Comparison of ENCODE assay signal across 19 cellular contexts in the genomic region with DNA sequence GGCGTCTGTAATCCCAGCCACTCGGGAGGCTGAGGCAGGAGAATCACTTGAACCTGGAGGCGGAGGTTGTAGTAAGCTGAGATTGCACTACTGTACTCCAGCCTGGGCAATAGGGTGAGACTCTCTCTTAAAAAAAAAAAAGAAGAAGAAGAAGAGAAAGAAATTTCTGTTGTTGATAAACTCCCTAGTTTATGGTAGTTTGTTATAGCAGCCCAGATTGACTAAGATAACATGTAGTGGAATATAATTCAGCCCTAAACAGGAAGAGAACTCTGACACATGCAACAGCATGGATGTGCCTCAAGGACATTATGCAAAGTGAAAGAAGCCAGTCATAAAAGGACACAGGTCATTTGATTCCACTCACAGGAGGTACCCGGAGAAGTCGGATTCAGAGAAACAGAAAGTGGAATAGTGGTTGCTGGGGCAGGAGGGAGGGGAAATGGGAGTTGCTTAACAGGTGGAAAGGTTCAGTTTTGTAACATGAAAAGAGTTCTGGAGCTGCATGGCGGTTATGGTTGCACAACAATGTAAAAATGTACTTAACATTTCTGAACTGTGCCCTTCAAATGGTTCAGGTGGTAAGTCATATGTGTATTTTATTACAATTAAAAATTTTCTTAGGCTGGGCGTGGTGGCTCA. TPM values are rescaled to one million over a fixed set of nuclear protein-coding genes. Genes with fewer than 3 reads are reported as not detected.
DNase-seq lines count a peak whose midpoint lies in the region; ATAC-seq and TF ChIP-seq lines count a peak whose summit lies in the region.
"Had no signal": no experiment of that assay in that cellular context is flagged by ENCODE, and none has a peak within 500 bp of the region (broad histone marks: within the 10 kb centered on the region; RNA-seq: fewer than 3 reads in every experiment).

No MANE protein-coding gene starts in this region.

- intact Hi-C loops in CD4-positive, alpha-beta T cell (cut with DNase I, micrococcal nuclease), result no loop called here

- peaks cover 41 to 84% (median 70%) of the 10 kb centered on the region in 3 donors for H3K4me1 Mint-ChIP-seq in naive B cell
- H3K4me1 Mint-ChIP-seq in CD4-positive, alpha-beta T cell (ENCODE audit: low read depth), result peaks cover 18% of the 10 kb centered on the region

- TF ChIP-seq CTCF in HEK293 (tag by site-specific recombination; IDR thresholded peaks at IDR 0.05) (no peak), choroid plexus epithelial cell (conservative IDR thresholded peaks at IDR 0.05; ENCODE audit: low read depth, low read length) (no peak), tibial nerve (IDR thresholded peaks at IDR 0.05) (no peak)
- TF ChIP-seq CTCF in CD4-positive, alpha-beta T cell (IDR thresholded peaks at IDR 0.05), result no peak

- no peak for TF ChIP-seq EP300 in tibial nerve (IDR thresholded peaks at IDR 0.05)

- H3K4me3 ChIP-seq in HEK293 (ENCODE audit: low read depth, low read length) (no peak overlapping the region), choroid plexus epithelial cell (ENCODE audit: low read depth, low read length) (no peak overlapping the region), tibial nerve (no peak overlapping the region)
- H3K4me3 ChIP-seq: gastrocnemius medialis, psoas muscle, thoracic aorta had no signal

- peaks cover 0 to 3% (median 0%) of the 10 kb centered on the region in 7 donors for H3K9me3 Mint-ChIP-seq in naive B cell
- H3K9me3 Mint-ChIP-seq in CD4-positive, alpha-beta T cell, result no peaks in the 10 kb centered on the region

- no peak overlapping the region for H3K27ac ChIP-seq in HEK293 (ENCODE audit: extremely low read depth, low read depth, low read length)
- H3K27ac ChIP-seq in CD4-positive, alpha-beta T cell (ENCODE audit: low read depth, low read length), result no peak overlapping the region
- no peak overlapping the region for H3K27ac ChIP-seq in tibial nerve
- H3K27ac ChIP-seq: gastrocnemius medialis, psoas muscle, thoracic aorta had no signal

- WGBS in tibial nerve, 2 donors, result 76 to 84% methylated on average over 7 of the region's 7 CpGs

- H3K4me1 ChIP-seq in HEK293 (ENCODE audit: control insufficient read depth, insufficient read depth, low read length) (0 out of 2 replicates have a peak, but pooled peaks cover 2% of the 10 kb centered on the region), tibial nerve (peaks cover 0 to 5% (median 2%) of the 10 kb centered on the region in 4 donors)
- H3K4me1 ChIP-seq: gastrocnemius medialis, psoas muscle had no signal

- DNase-seq in NOMO-1 treated with dmso at 0.1 percent for 144 hours (lab: John Stamatoyannopoulos, UW; ENCODE audit: unreplicated experiment) (peak; percentile 93), choroid plexus epithelial cell (ENCODE audit: low read depth) (peak; percentile 56), naive B cell (no peak), tibial nerve (ENCODE audit: low spot score in 2 of 2) (no peak)
- DNase-seq in effector CD8-positive, alpha-beta T cell (lab: John Stamatoyannopoulos, UW), result no peak
- no peak for DNase-seq in CD4-positive, alpha-beta T cell
- DNase-seq: activated gamma-delta T cell treated with Interleukin-2 at 50 U/mL for 16 hours, gastrocnemius medialis, NCI-H1436 treated with DMSO at 0.1 percent for 48 hours, psoas muscle, T1000 had no signal

- H3K36me3 ChIP-seq in HEK293 (ENCODE audit: control insufficient read depth in 2 of 2, insufficient read depth in 1 of 2, low read length in 2 of 2) (no peaks in the 10 kb centered on the region), tibial nerve (no peaks in the 10 kb centered on the region)
- H3K36me3 ChIP-seq: gastrocnemius medialis, thoracic aorta had no signal

- no peak for TF ChIP-seq POLR2A in tibial nerve (IDR thresholded peaks at IDR 0.05)

- peak overlapping the region in 6 of 8 donors; percentile 35 to 86 (median 61) for H3K4me3 Mint-ChIP-seq in naive B cell
- H3K4me3 Mint-ChIP-seq in CD4-positive, alpha-beta T cell, result no peak overlapping the region
- H3K4me3 Mint-ChIP-seq: brain had no signal

- POLR2A ChIA-PET in HEK293 (lab: Yijun Ruan, JAX), result no interaction called here
- POLR2A ChIA-PET in CD4-positive, alpha-beta T cell (lab: Charles Lee), result no interaction called here

- no peaks in the 10 kb centered on the region for H3K27me3 Mint-ChIP-seq in naive B cell
- H3K27me3 Mint-ChIP-seq in CD4-positive, alpha-beta T cell, result no peaks in the 10 kb centered on the region
- H3K27me3 Mint-ChIP-seq: brain had no signal

- H3K9me3 ChIP-seq in HEK293 (ENCODE audit: control insufficient read depth, insufficient read depth, low read depth, low read length), result no peaks in the 10 kb centered on the region
- no peaks in the 10 kb centered on the region for H3K9me3 ChIP-seq in CD4-positive, alpha-beta T cell (ENCODE audit: control insufficient read depth, low read length)
- H3K9me3 ChIP-seq in tibial nerve, result no peaks in the 10 kb centered on the region
- H3K9me3 ChIP-seq: gastrocnemius medialis, psoas muscle, thoracic aorta had no signal

- no peaks in the 10 kb centered on the region for H3K36me3 Mint-ChIP-seq in naive B cell
- no peaks in the 10 kb centered on the region for H3K36me3 Mint-ChIP-seq in CD4-positive, alpha-beta T cell (ENCODE audit: low read depth)
- H3K36me3 Mint-ChIP-seq: brain had no signal

- H3K27me3 ChIP-seq in CD4-positive, alpha-beta T cell (ENCODE audit: control insufficient read depth, insufficient read depth, low read length), result no peaks in the 10 kb centered on the region
- H3K27me3 ChIP-seq in tibial nerve, result no peaks in the 10 kb centered on the region
- H3K27me3 ChIP-seq: gastrocnemius medialis had no signal

- ATAC-seq in naive B cell (ENCODE audit: low read depth in 2 of 2) (no peak), HG02588 (IDR thresholded peaks at IDR 0.05; ENCODE audit: unreplicated experiment) (no peak)
- ATAC-seq in CD4-positive, alpha-beta T cell (ENCODE audit: poor library complexity), result no peak
- ATAC-seq: gastrocnemius medialis, psoas muscle had no signal

- CTCF ChIA-PET in HEK293 (lab: Yijun Ruan, JAX), result no interaction called here
- CTCF ChIA-PET in CD4-positive, alpha-beta T cell (lab: Charles Lee), result no interaction called here

- H3K27ac Mint-ChIP-seq in naive B cell, result peak overlapping the region in 2 of 6 donors; percentile 48 to 70
- no peak overlapping the region for H3K27ac Mint-ChIP-seq in CD4-positive, alpha-beta T cell
- H3K27ac Mint-ChIP-seq: brain had no signal

TF ChIP-seq in HEK293, 187 proteins besides CTCF, POLR2A, EP300 and RAD21:
- TF ChIP-seq ZNF623 (tag by site-specific recombination; IDR thresholded peaks at IDR 0.05) (no peak), ZNF366 (tag by site-specific recombination; conservative IDR thresholded peaks at IDR 0.05) (no peak), ZNF146 (tag by site-specific recombination; IDR thresholded peaks at IDR 0.05) (peak; percentile 67), SCRT2 (tag by site-specific recombination; IDR thresholded peaks at IDR 0.05) (peak; percentile 34; the same call in 1 of the 2 replicates)

RNA-seq across cellular contexts. Expression of a gene that starts 26.0 kb away (rescaled TPM):
- polyA plus RNA-seq in naive B cell (ENCODE audit: low read depth in 6 of 6), result not detected
- total RNA-seq in CD4-positive, alpha-beta T cell, result not detected
- not detected for total RNA-seq in tibial nerve
- total RNA-seq: activated CD8-positive, alpha-beta memory T cell treated with anti-CD3 and anti-CD28 coated beads for 36 hours; Daoy; gastrocnemius medialis; NCI-H460; psoas muscle; thoracic aorta had no signal
- polyA plus RNA-seq: BJ, psoas muscle had no signal

RNA-seq across cellular contexts. Expression of a gene that starts 30.8 kb away (rescaled TPM):
- polyA plus RNA-seq in naive B cell (ENCODE audit: low read depth in 6 of 6), result not detected
- total RNA-seq in CD4-positive, alpha-beta T cell, result not detected
- not detected for total RNA-seq in tibial nerve
- total RNA-seq: activated CD8-positive, alpha-beta memory T cell treated with anti-CD3 and anti-CD28 coated beads for 36 hours; Daoy; gastrocnemius medialis; NCI-H460; psoas muscle; thoracic aorta had no signal
- polyA plus RNA-seq: BJ, psoas muscle had no signal

RNA-seq across cellular contexts. Expression of a gene that starts 33.7 kb away (rescaled TPM):
- polyA plus RNA-seq in naive B cell (ENCODE audit: low read depth in 6 of 6), result not detected
- not detected for total RNA-seq in CD4-positive, alpha-beta T cell
- not detected for total RNA-seq in tibial nerve
- total RNA-seq: activated CD8-positive, alpha-beta memory T cell treated with anti-CD3 and anti-CD28 coated beads for 36 hours; Daoy; gastrocnemius medialis; NCI-H460; psoas muscle; thoracic aorta had no signal
- polyA plus RNA-seq: BJ, psoas muscle had no signal

RNA-seq across cellular contexts. Expression of a gene that starts 38.0 kb away (rescaled TPM):
- not detected for polyA plus RNA-seq in naive B cell (ENCODE audit: low read depth in 6 of 6)
- not detected for total RNA-seq in CD4-positive, alpha-beta T cell
- not detected for total RNA-seq in tibial nerve
- total RNA-seq: activated CD8-positive, alpha-beta memory T cell treated with anti-CD3 and anti-CD28 coated beads for 36 hours; Daoy; gastrocnemius medialis; NCI-H460; psoas muscle; thoracic aorta had no signal
- polyA plus RNA-seq: BJ, psoas muscle had no signal

RNA-seq across cellular contexts. Expression of a gene that starts 38.1 kb away (rescaled TPM):
- 10 to 100 TPM; 18.1 to 38.3 (median 30.0) TPM for polyA plus RNA-seq in naive B cell (ENCODE audit: low read depth in 6 of 6)
- 1 to 10 TPM; 1.3 to 1.5 TPM for total RNA-seq in CD4-positive, alpha-beta T cell
- 1 to 10 TPM in 3 of 4 donors, not detected in 1; 1.3 to 4.0 (median 2.0) TPM for total RNA-seq in tibial nerve

Comparison
In these comparisons a context has a peak if more than half of its experiments do, and no peak if none do; other contexts are left out.
1. DNase-seq: peak in NOMO-1 treated with dmso at 0.1 percent for 144 hours (single experiment) and choroid plexus epithelial cell (single experiment); none in naive B cell (single experiment), effector CD8-positive, alpha-beta T cell (single experiment), CD4-positive, alpha-beta T cell (0 of 10) and tibial nerve (0 of 2).